In genomic region chr4:72302981-72303704, GRCh38 we compare ENCODE assay signal across 8 cellular contexts.
DNase-seq lines count a peak whose midpoint lies in the region; ATAC-seq and TF ChIP-seq lines count a peak whose summit lies in the region.

No MANE protein-coding gene starts in this region.

- ATAC-seq in activated B cell treated with CpG ODN at 0.5 μM for 24 hours (ENCODE audit: low read depth) = peak; percentile 50

- H3K27ac ChIP-seq in tibial artery = no peak overlapping the region

- no peak overlapping the region for H3K27ac Mint-ChIP-seq in activated B cell treated with CpG ODN at 0.5 μM for 24 hours
- no peak overlapping the region for H3K27ac Mint-ChIP-seq in mesothelial cell of epicardium

- H3K4me3 ChIP-seq in H7 (ENCODE audit: insufficient read depth, low read depth, low read length) (no peak overlapping the region), LNCaP clone FGC (ENCODE audit: low read depth, low read length) (no peak overlapping the region), tibial artery (no peak overlapping the region)

- H3K4me1 ChIP-seq in tibial artery = no peaks in the 10 kb centered on the region

- CTCF ChIA-PET in activated B cell treated with CpG ODN at 0.5 μM for 24 hours (lab: Charles Lee) = interaction anchor here (0.7 to 3.7 kb wide), 5 partner anchors 16 to 1701 kb away, joined by 3 to 27 read pairs (median 4); no protein-coding TSS in a partner anchor

- no peaks in the 10 kb centered on the region for H3K9me3 Mint-ChIP-seq in activated B cell treated with CpG ODN at 0.5 μM for 24 hours
- H3K9me3 Mint-ChIP-seq in mesothelial cell of epicardium = no peaks in the 10 kb centered on the region

- intact Hi-C loops in activated B cell treated with CpG ODN at 0.5 μM for 24 hours (cut with micrococcal nuclease) (loop anchor here (1.0 to 10.0 kb wide), 4 partner anchors 1119 to 1702 kb away; no protein-coding TSS in a partner anchor), tibial artery (cut with DNase I; ENCODE audit: low total_unique reads) (no loop called here)

- H3K9me3 ChIP-seq in tibial artery = no peaks in the 10 kb centered on the region

- TF ChIP-seq CTCF in LNCaP clone FGC (IDR thresholded peaks at IDR 0.05; ENCODE audit: control insufficient read depth, extremely low read depth, insufficient read depth) (peak; percentile 79), activated B cell treated with CpG ODN at 0.5 μM for 24 hours (IDR thresholded peaks at IDR 0.05) (no peak), mesothelial cell of epicardium (IDR thresholded peaks at IDR 0.05; ENCODE audit: unreplicated experiment) (peak; percentile 82), tibial artery (IDR thresholded peaks at IDR 0.05) (peak; percentile 45 to 56)

- no peaks in the 10 kb centered on the region for H3K4me1 Mint-ChIP-seq in activated B cell treated with CpG ODN at 0.5 μM for 24 hours
- H3K4me1 Mint-ChIP-seq in mesothelial cell of epicardium = no peaks in the 10 kb centered on the region

- no peaks in the 10 kb centered on the region for H3K36me3 ChIP-seq in H7 (replicated peaks; ENCODE audit: control insufficient read depth, insufficient read depth, low read length)
- H3K36me3 ChIP-seq in tibial artery = no peaks in the 10 kb centered on the region

- POLR2A ChIA-PET in activated B cell treated with CpG ODN at 0.5 μM for 24 hours (lab: Charles Lee) = no interaction called here

- no peaks in the 10 kb centered on the region for H3K27me3 Mint-ChIP-seq in activated B cell treated with CpG ODN at 0.5 μM for 24 hours
- H3K27me3 Mint-ChIP-seq in mesothelial cell of epicardium (ENCODE audit: low read depth) = no peaks in the 10 kb centered on the region

- H3K4me3 Mint-ChIP-seq in activated B cell treated with CpG ODN at 0.5 μM for 24 hours (no peak overlapping the region), mesothelial cell of epicardium (no peak overlapping the region)

- peak; percentile 24 for DNase-seq in SIG-M5 treated with dmso at 0.1 percent for 504 hours (lab: John Stamatoyannopoulos, UW; ENCODE audit: unreplicated experiment)
- no peak for DNase-seq in SIG-M5 (lab: John Stamatoyannopoulos, UW)
- DNase-seq in H7 = peak; percentile 8
- DNase-seq in LNCaP clone FGC (ENCODE audit: low read depth) = no peak
- peak; percentile 15 for DNase-seq in activated B cell treated with CpG ODN at 0.5 μM for 24 hours
- DNase-seq in effector CD4-positive, alpha-beta T cell = peak; percentile 5
- DNase-seq in mesothelial cell of epicardium (ENCODE audit: low spot score in 2 of 2, unreplicated experiment in 2 of 2) = no peak
- no peak for DNase-seq in tibial artery

- H3K36me3 Mint-ChIP-seq in activated B cell treated with CpG ODN at 0.5 μM for 24 hours (ENCODE audit: low read depth) = no peaks in the 10 kb centered on the region
- H3K36me3 Mint-ChIP-seq in mesothelial cell of epicardium = no peaks in the 10 kb centered on the region

- H3K27me3 ChIP-seq in H7 (ENCODE audit: control insufficient read depth, insufficient read depth, low read length) (no peaks in the 10 kb centered on the region), tibial artery (no peaks in the 10 kb centered on the region)

Comparison
In these comparisons a context has a peak if more than half of its experiments do, and no peak if none do; other contexts are left out.
1. DNase-seq: peak in SIG-M5 treated with dmso at 0.1 percent for 504 hours (single experiment), H7 (single experiment), activated B cell treated with CpG ODN at 0.5 μM for 24 hours (single experiment) and effector CD4-positive, alpha-beta T cell (single experiment); none in SIG-M5 (single experiment), LNCaP clone FGC (single experiment), mesothelial cell of epicardium (0 of 2) and tibial artery (0 of 2).